Comparison of ENCODE assay signal across 18 cellular contexts in the genomic region with DNA sequence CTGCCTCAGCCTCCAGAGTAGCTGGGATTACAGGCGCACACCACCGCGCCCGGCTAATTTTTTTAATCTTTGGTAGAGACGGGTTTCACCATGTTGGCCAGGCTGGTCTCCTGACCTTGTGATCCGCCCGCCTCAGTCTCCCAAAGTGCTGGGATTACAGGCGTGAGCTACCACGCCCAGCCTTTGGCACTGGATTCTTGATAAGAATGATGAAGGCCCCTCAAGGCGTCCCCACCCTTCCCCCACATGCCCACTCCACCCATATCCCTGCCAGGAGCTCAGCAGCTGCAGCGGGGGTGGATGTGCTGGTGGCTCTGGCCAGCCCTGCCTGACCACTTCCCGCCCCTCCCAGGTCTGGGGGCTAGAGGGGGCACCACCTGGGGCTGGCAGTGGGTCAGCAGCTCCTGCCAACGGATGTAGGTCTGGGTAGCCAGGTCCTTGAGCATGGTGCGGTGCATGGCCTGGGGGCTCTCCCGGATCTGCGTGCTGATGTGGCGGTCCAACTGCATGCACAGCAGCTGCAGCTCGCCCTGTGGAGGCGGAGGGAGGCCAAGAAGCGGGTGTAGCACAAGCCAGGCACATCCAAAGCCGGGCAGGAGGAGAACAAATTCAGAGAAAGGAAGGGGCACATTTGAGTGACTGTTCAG. TPM values are rescaled to one million over a fixed set of nuclear protein-coding genes. Genes with fewer than 3 reads are reported as not detected.
DNase-seq lines count a peak whose midpoint lies in the region; FAIRE-seq and TF ChIP-seq lines count a peak whose summit lies in the region.
"Had no signal": no experiment of that assay in that cellular context is flagged by ENCODE, and none has a peak within 500 bp of the region (broad histone marks: within the 10 kb centered on the region; RNA-seq: fewer than 3 reads in every experiment).

No MANE protein-coding gene starts in this region.

- H3K56ac ChIP-seq in H1 (replicated peaks; ENCODE audit: insufficient read length, low read depth, low read length) = no peak overlapping the region

- H3K36me3 ChIP-seq in BLaER1 = no peaks in the 10 kb centered on the region
- H3K36me3 ChIP-seq in H1 (ENCODE audit: control insufficient read depth in 2 of 4, insufficient read depth in 4 of 4, low read length in 3 of 4) = no peaks in the 10 kb centered on the region
- no peaks in the 10 kb centered on the region for H3K36me3 ChIP-seq in neuronal stem cell (replicated peaks in 1 of 2; ENCODE audit: control insufficient read depth in 2 of 2, insufficient read depth in 2 of 2, low read length in 2 of 2)

- H3K4me1 ChIP-seq in BLaER1 (peaks cover 96% of the 10 kb centered on the region), H1 (replicated peaks in 1 of 4; ENCODE audit: control insufficient read depth in 3 of 4, insufficient read depth in 4 of 4, low read length in 3 of 4) (peaks cover 11 to 45% (median 36%) of the 10 kb centered on the region in 4 experiments), neuronal stem cell (ENCODE audit: control insufficient read depth in 2 of 2, insufficient read depth in 1 of 2, low read depth in 1 of 2, low read length in 2 of 2) (peaks cover 50 to 55% of the 10 kb centered on the region in 2 donors)
- H3K4me1 ChIP-seq: A549 had no signal

- no peak overlapping the region for H4K5ac ChIP-seq in H1 (ENCODE audit: insufficient read length, low read depth, low read length)

- H2BK120ac ChIP-seq in H1 (replicated peaks; ENCODE audit: low read depth, low read length) = no peak overlapping the region
- peak overlapping the region; percentile 32 for H2BK120ac ChIP-seq in neuronal stem cell (ENCODE audit: low read depth, low read length)

- peak overlapping the region; percentile 49 for H3K4ac ChIP-seq in H1 (replicated peaks; ENCODE audit: insufficient read length, low read depth, low read length)
- H3K4ac ChIP-seq in neuronal stem cell (ENCODE audit: low read length) = no peak overlapping the region

- H3K23me2 ChIP-seq in H1 (ENCODE audit: low read depth, low read length) = peaks cover 2% of the 10 kb centered on the region; the same call in 1 of the 2 replicates

- no peak overlapping the region for H3K27ac Mint-ChIP-seq in activated CD4-positive, alpha-beta memory T cell treated with anti-CD3 and anti-CD28 coated beads, Interleukin-2, amount 10 ng/mL, durations not matched to agents 7 days and 5 days
- H3K27ac Mint-ChIP-seq: CD4-positive, CD25-positive, alpha-beta regulatory T cell had no signal

- no peak overlapping the region for H3K23ac ChIP-seq in H1 (ENCODE audit: insufficient read length)
- H3K23ac ChIP-seq in neuronal stem cell (ENCODE audit: low read depth, low read length, poor library complexity) = peak overlapping the region; percentile 74

- H3K18ac ChIP-seq in H1 (ENCODE audit: extremely low read depth, low read length) (no peak overlapping the region), neuronal stem cell (ENCODE audit: low read length) (peak overlapping the region; percentile 87)

- H3K79me1 ChIP-seq in H1 (ENCODE audit: low read depth, low read length) (no peaks in the 10 kb centered on the region), neuronal stem cell (ENCODE audit: low read depth, low read length) (no peaks in the 10 kb centered on the region)

- no peak for TF ChIP-seq RAD21 in H1 (IDR thresholded peaks at IDR 0.05 in 1 of 2, conservative IDR thresholded peaks at IDR 0.05 in 1 of 2; ENCODE audit: low read depth in 2 of 2, low read length in 2 of 2)

- no peak for TF ChIP-seq EP300 in H1 (IDR thresholded peaks at IDR 0.05; ENCODE audit: borderline replicate concordance in 1 of 2, low read depth in 2 of 2, low read length in 2 of 2)

- H3K79me2 ChIP-seq in H1 (ENCODE audit: control insufficient read depth in 1 of 2, insufficient read depth in 2 of 2, low read length in 2 of 2) = no peaks in the 10 kb centered on the region

- DNase-seq in HUDEP-2 (lab: John Stamatoyannopoulos, UW; ENCODE audit: unreplicated experiment in 76 of 76) (peak in 68 of 76 experiments; percentile 3 to 82 (median 60)), H1 (ENCODE audit: low read depth in 1 of 2, low spot score in 2 of 2) (no peak), neuronal stem cell (ENCODE audit: low spot score) (no peak), RCC 7860 (ENCODE audit: low spot score) (no peak), dorsolateral prefrontal cortex (no peak)
- no peak for DNase-seq in activated CD4-positive, alpha-beta memory T cell treated with anti-CD3 and anti-CD28 coated beads, Interleukin-2, amount 10 ng/mL, durations not matched to agents 7 days and 5 days
- no peak for DNase-seq in activated naive CD4-positive, alpha-beta T cell treated with anti-CD3 and anti-CD28 coated beads, Interleukin-2, amount 50 U/mL, for 16 hours
- DNase-seq: CD4-positive, CD25-positive, alpha-beta regulatory T cell; HCEC 1CT; NCI-H1048; NCI-H1436 treated with DMSO at 0.1 percent for 48 hours; NCI-H2081; NCI-H510A treated with DMSO at 0.1 percent for 48 hours; RPMI8226; SW 1271 had no signal

- H2BK20ac ChIP-seq in H1 (ENCODE audit: low read length) = peak overlapping the region; percentile 80; the same call in 1 of the 2 replicates

- POLR2A ChIA-PET in H1 (lab: Charles Lee; ENCODE audit: partially characterized antibody) = interaction anchor here (1.2 to 2.8 kb wide), 3 partner anchors 9 to 73 kb away, joined by 3 to 9 read pairs (median 5); no protein-coding TSS in a partner anchor
- POLR2A ChIA-PET in activated CD4-positive, alpha-beta memory T cell treated with anti-CD3 and anti-CD28 coated beads, Interleukin-2, amount 10 ng/mL, durations not matched to agents 7 days and 5 days (lab: Charles Lee) = interaction anchor here (0.7 to 1.6 kb wide), 2 partner anchors 14 to 36 kb away, joined by 3 read pairs; no protein-coding TSS in a partner anchor

- H3K14ac ChIP-seq in H1 (ENCODE audit: insufficient read length) (no peak overlapping the region), neuronal stem cell (ENCODE audit: low read length) (peak overlapping the region; percentile 91)

- H3K27ac ChIP-seq in BLaER1 = peak overlapping the region; percentile 75
- no peak overlapping the region for H3K27ac ChIP-seq in H1 (ENCODE audit: low read depth, low read length)
- H3K27ac ChIP-seq in neuronal stem cell (replicated peaks; ENCODE audit: low read length) = no peak overlapping the region
- H3K27ac ChIP-seq in dorsolateral prefrontal cortex = peak overlapping the region in 8 of 59 donors; percentile 3 to 90 (median 40)
- H3K27ac ChIP-seq: A549, KMS-11 had no signal

- peaks cover 8% of the 10 kb centered on the region for H3K4me1 Mint-ChIP-seq in activated CD4-positive, alpha-beta memory T cell treated with anti-CD3 and anti-CD28 coated beads, Interleukin-2, amount 10 ng/mL, durations not matched to agents 7 days and 5 days

- H2AK5ac ChIP-seq in H1 (ENCODE audit: low read depth, low read length) = peak overlapping the region; percentile 16
- H2AK5ac ChIP-seq in neuronal stem cell (ENCODE audit: low read depth, low read length) = peak overlapping the region; percentile 82

- no peak overlapping the region for H2AFZ ChIP-seq in H1 (ENCODE audit: low read length)
- no peak overlapping the region for H2AFZ ChIP-seq in neuronal stem cell (ENCODE audit: low read length)

- H4K8ac ChIP-seq in H1 (ENCODE audit: extremely low read depth, insufficient read depth, low read length) = peak overlapping the region; percentile 64; the same call in 1 of the 2 replicates
- H4K8ac ChIP-seq in neuronal stem cell (ENCODE audit: low read depth, low read length) = no peak overlapping the region

- H3K4me3 ChIP-seq in BLaER1 (peak overlapping the region; percentile 39; the same call in 1 of the 2 replicates), H1 (ENCODE audit: extremely low read depth in 1 of 4, insufficient read depth in 2 of 4, low read depth in 3 of 4, low read length in 4 of 4) (no peak overlapping the region), neuronal stem cell (ENCODE audit: low read length in 2 of 2) (peak overlapping the region in 1 of 2 donors; percentile 36), dorsolateral prefrontal cortex (no peak overlapping the region)
- H3K4me3 ChIP-seq: A549 had no signal

- H2BK15ac ChIP-seq in H1 (ENCODE audit: low read length) (peak overlapping the region; percentile 92), neuronal stem cell (ENCODE audit: low read length) (peak overlapping the region; percentile 99)

- intact Hi-C loops in dorsolateral prefrontal cortex (cut with DNase I) = loop anchor here in 1 of 2 donors (10.0 kb wide), 1 partner anchor 47 kb away; no protein-coding TSS in a partner anchor

- H2BK5ac ChIP-seq in H1 (ENCODE audit: low read depth, low read length) (peak overlapping the region; percentile 69; the same call in 1 of the 2 replicates), neuronal stem cell (ENCODE audit: low read length) (peak overlapping the region; percentile 55)

- 87% methylated on average over 21 of the region's 21 CpGs; no CpG with 5 or more reads in 1 of the 2 experiments for WGBS in H1 (ENCODE audit: extremely low coverage in 1 of 2, insufficient coverage in 1 of 2, insufficient read length in 1 of 2, insufficient replicate concordance in 2 of 2, low coverage in 1 of 2, low lambda C conversion rate in 2 of 2, missing lambda C conversion rate in 1 of 2), 2 experiments
- no CpG with 5 or more reads among the region's 21 CpGs for WGBS in neuronal stem cell (ENCODE audit: extremely low coverage in 2 of 2, insufficient read length in 2 of 2, insufficient replicate concordance in 1 of 2), 2 donors

- H4K20me1 ChIP-seq in BLaER1 (no peaks in the 10 kb centered on the region), H1 (replicated peaks in 1 of 2; ENCODE audit: control insufficient read depth in 1 of 2, insufficient read depth in 2 of 2, low read length in 2 of 2) (no peaks in the 10 kb centered on the region)

- no peak overlapping the region for H3K4me3 Mint-ChIP-seq in activated CD4-positive, alpha-beta memory T cell treated with anti-CD3 and anti-CD28 coated beads, Interleukin-2, amount 10 ng/mL, durations not matched to agents 7 days and 5 days
- H3K4me3 Mint-ChIP-seq: CD4-positive, CD25-positive, alpha-beta regulatory T cell had no signal

- TF ChIP-seq POLR2A in H1 (IDR thresholded peaks at IDR 0.05; ENCODE audit: control extremely low read depth in 1 of 2, low read depth in 2 of 2, low read length in 2 of 2) = no peak

- H3K9me3 ChIP-seq in BLaER1 = no peaks in the 10 kb centered on the region
- no peaks in the 10 kb centered on the region for H3K9me3 ChIP-seq in H1 (ENCODE audit: insufficient read depth in 2 of 2, low read depth in 1 of 2, low read length in 1 of 2)
- no peaks in the 10 kb centered on the region for H3K9me3 ChIP-seq in neuronal stem cell (replicated peaks in 1 of 2; ENCODE audit: control insufficient read depth in 2 of 2, insufficient read depth in 1 of 2, low read depth in 1 of 2, low read length in 2 of 2)
- H3K9me3 ChIP-seq: A549 had no signal

- peak overlapping the region; percentile 90; the same call in 1 of the 2 replicates for H2BK12ac ChIP-seq in H1 (ENCODE audit: low read depth, low read length)
- H2BK12ac ChIP-seq in neuronal stem cell (ENCODE audit: low read length) = peak overlapping the region; percentile 59

- H3K4me2 ChIP-seq in BLaER1 (peak overlapping the region; percentile 92), H1 (ENCODE audit: insufficient read depth in 1 of 2, low read depth in 2 of 2, low read length in 2 of 2) (no peak overlapping the region), neuronal stem cell (ENCODE audit: insufficient read depth, low read length, poor library complexity, severe bottlenecking) (no peak overlapping the region)
- H3K4me2 ChIP-seq: A549, KMS-11 had no signal

- H3K27me3 Mint-ChIP-seq in activated CD4-positive, alpha-beta memory T cell treated with anti-CD3 and anti-CD28 coated beads, Interleukin-2, amount 10 ng/mL, durations not matched to agents 7 days and 5 days = peaks cover 4% of the 10 kb centered on the region

- TF ChIP-seq CTCF in H1 (IDR thresholded peaks at IDR 0.05; ENCODE audit: control extremely low read depth in 1 of 3, insufficient read depth in 1 of 3, low read depth in 1 of 3, low read length in 3 of 3) (no peak), dorsolateral prefrontal cortex (IDR thresholded peaks at IDR 0.05 in 54 of 56, conservative IDR thresholded peaks at IDR 0.05 in 2 of 56; ENCODE audit: low read depth in 1 of 56, partially characterized antibody in 56 of 56) (no peak)

- H3K36me3 Mint-ChIP-seq in activated CD4-positive, alpha-beta memory T cell treated with anti-CD3 and anti-CD28 coated beads, Interleukin-2, amount 10 ng/mL, durations not matched to agents 7 days and 5 days (ENCODE audit: low read depth) = no peaks in the 10 kb centered on the region
- H3K36me3 Mint-ChIP-seq: CD4-positive, CD25-positive, alpha-beta regulatory T cell had no signal

- CTCF ChIA-PET in H1 (lab: Charles Lee; ENCODE audit: partially characterized antibody) = interaction anchor here (1.0 to 8.1 kb wide), 6 partner anchors 10 to 83 kb away, joined by 3 to 48 read pairs (median 8); partner anchors contain the start of gene ANKRD39
- CTCF ChIA-PET in activated CD4-positive, alpha-beta memory T cell treated with anti-CD3 and anti-CD28 coated beads, Interleukin-2, amount 10 ng/mL, durations not matched to agents 7 days and 5 days (lab: Charles Lee) = interaction anchor here (0.7 kb wide), 1 partner anchor 38 kb away, joined by 5 read pairs; no protein-coding TSS in a partner anchor

- FAIRE-seq in H1 (lab: Jason Lieb, UNC) (no peak), RCC 7860 (lab: Jason Lieb, UNC) (no peak)
- FAIRE-seq: A549 had no signal

- H3K9ac ChIP-seq in BLaER1 (peak overlapping the region; percentile 64), H1 (replicated peaks in 1 of 4; ENCODE audit: extremely low read depth in 1 of 4, low read depth in 3 of 4, low read length in 3 of 4) (no peak overlapping the region), neuronal stem cell (ENCODE audit: low read depth, low read length, poor library complexity) (peak overlapping the region; percentile 46)
- H3K9ac ChIP-seq: KMS-11 had no signal

- H3K9me3 Mint-ChIP-seq in activated CD4-positive, alpha-beta memory T cell treated with anti-CD3 and anti-CD28 coated beads, Interleukin-2, amount 10 ng/mL, durations not matched to agents 7 days and 5 days = no peaks in the 10 kb centered on the region
- H3K9me3 Mint-ChIP-seq: CD4-positive, CD25-positive, alpha-beta regulatory T cell had no signal

- H4K91ac ChIP-seq in H1 (replicated peaks; ENCODE audit: insufficient read length, low read length) = no peak overlapping the region
- peak overlapping the region; percentile 86 for H4K91ac ChIP-seq in neuronal stem cell (ENCODE audit: low read depth, low read length, poor library complexity)

- H3K27me3 ChIP-seq in BLaER1 (no peaks in the 10 kb centered on the region), H1 (replicated peaks in 1 of 4; ENCODE audit: control insufficient read depth in 3 of 4, extremely low read depth in 1 of 4, insufficient read depth in 3 of 4, low read length in 3 of 4) (no peaks in the 10 kb centered on the region; a peak in 1 of 7 replicates), neuronal stem cell (ENCODE audit: control insufficient read depth in 3 of 3, insufficient read depth in 3 of 3, low read depth in 1 of 3, low read length in 3 of 3) (no peaks in the 10 kb centered on the region), dorsolateral prefrontal cortex (no peaks in the 10 kb centered on the region)

RNA-seq across cellular contexts. Expression of gene SEMA4C, which starts 7.8 kb away (rescaled TPM):
- 67.3 and 74.3 TPM in 2 replicates for total RNA-seq in H1 (2021; fragmentation: NEBNext Ultra II Directional; extraction: Animal tissue kit (Norgen Biotek cat#: 25700))
- 47.5 and 71.4 TPM in 2 replicates for polyA plus RNA-seq in H1 (2011; rRNA removed)
- 58.9 TPM for polyA plus RNA-seq in H1 (2011; cell fraction: cytosol; rRNA removed)
- 141 TPM for polyA plus RNA-seq in H1 (2011; cell fraction: nucleus; rRNA removed)
- 45.7 to 74.3 TPM (median 68.2 TPM) in 4 replicates for polyA plus RNA-seq in H1 (2012, experiment 1 of 2)
- 49.5 TPM for polyA plus RNA-seq in H1 (2012, experiment 2 of 2)
- 61.0 TPM for polyA plus RNA-seq in H1 (2013, experiment 1 of 2)
- 59.0 TPM for polyA plus RNA-seq in H1 (2013, experiment 2 of 2)
- 86.3 and 87.9 TPM in 2 replicates for polyA minus RNA-seq in H1 (2011; rRNA and poly(A)+ RNA removed)
- 47.3 TPM for polyA minus RNA-seq in H1 (2011; cell fraction: cytosol; rRNA and poly(A)+ RNA removed)
- polyA minus RNA-seq in H1 (2011; cell fraction: nucleus; rRNA and poly(A)+ RNA removed) = 43.7 TPM
- 40.1 TPM for polyA plus RNA-seq in neuronal stem cell (2013, experiment 1 of 2)
- polyA plus RNA-seq in neuronal stem cell (2013, experiment 2 of 2) = 39.2 TPM
- 10 to 100 TPM; 22.2 to 22.5 TPM for total RNA-seq in activated CD4-positive, alpha-beta memory T cell treated with anti-CD3 and anti-CD28 coated beads, Interleukin-2, amount 10 ng/mL, durations not matched to agents 7 days and 5 days
- total RNA-seq in dorsolateral prefrontal cortex = 100 to 1,000 TPM in 4 of 120 experiments, 10 to 100 TPM in 116; 38.3 to 139 (median 61.8) TPM

RNA-seq across cellular contexts. Expression of gene ANKRD39, which starts 19.8 kb away (rescaled TPM):
- total RNA-seq in H1 (2021; fragmentation: NEBNext Ultra II Directional; extraction: Animal tissue kit (Norgen Biotek cat#: 25700)) = 18.5 and 19.7 TPM in 2 replicates
- 21.3 and 22.9 TPM in 2 replicates for polyA plus RNA-seq in H1 (2011; rRNA removed)
- polyA plus RNA-seq in H1 (2011; cell fraction: cytosol; rRNA removed) = 18.1 TPM
- 36.1 TPM for polyA plus RNA-seq in H1 (2011; cell fraction: nucleus; rRNA removed)
- 15.8 to 18.8 TPM (median 16.9 TPM) in 4 replicates for polyA plus RNA-seq in H1 (2012, experiment 1 of 2)
- 21.7 TPM for polyA plus RNA-seq in H1 (2012, experiment 2 of 2)
- 18.2 TPM for polyA plus RNA-seq in H1 (2013, experiment 1 of 2)
- 18.1 TPM for polyA plus RNA-seq in H1 (2013, experiment 2 of 2)
- 6.8 and 7.2 TPM in 2 replicates for polyA minus RNA-seq in H1 (2011; rRNA and poly(A)+ RNA removed)
- 5.2 TPM for polyA minus RNA-seq in H1 (2011; cell fraction: cytosol; rRNA and poly(A)+ RNA removed)
- 10.3 TPM for polyA minus RNA-seq in H1 (2011; cell fraction: nucleus; rRNA and poly(A)+ RNA removed)
- polyA plus RNA-seq in neuronal stem cell (2013, experiment 1 of 2) = 10.5 TPM
- 9.7 TPM for polyA plus RNA-seq in neuronal stem cell (2013, experiment 2 of 2)
- total RNA-seq in activated CD4-positive, alpha-beta memory T cell treated with anti-CD3 and anti-CD28 coated beads, Interleukin-2, amount 10 ng/mL, durations not matched to agents 7 days and 5 days = 10 to 100 TPM; 44.1 to 47.7 TPM
- 10 to 100 TPM; 19.4 to 36.6 (median 29.4) TPM for total RNA-seq in dorsolateral prefrontal cortex

RNA-seq across cellular contexts. Expression of gene ANKRD23, which starts 33.8 kb away (rescaled TPM):
- total RNA-seq in H1 (2021; fragmentation: NEBNext Ultra II Directional; extraction: Animal tissue kit (Norgen Biotek cat#: 25700)) = 2.9 and 3.5 TPM in 2 replicates
- polyA plus RNA-seq in H1 (2011; rRNA removed) = 3.4 and 4.8 TPM in 2 replicates
- 3.9 TPM for polyA plus RNA-seq in H1 (2011; cell fraction: cytosol; rRNA removed)
- 29.4 TPM for polyA plus RNA-seq in H1 (2011; cell fraction: nucleus; rRNA removed)
- polyA plus RNA-seq in H1 (2012, experiment 1 of 2) = 2.3 to 5.8 TPM (median 3.8 TPM) in 4 replicates
- 2.0 TPM for polyA plus RNA-seq in H1 (2012, experiment 2 of 2)
- 2.5 TPM for polyA plus RNA-seq in H1 (2013, experiment 1 of 2)
- 2.4 TPM for polyA plus RNA-seq in H1 (2013, experiment 2 of 2)
- polyA minus RNA-seq in H1 (2011; rRNA and poly(A)+ RNA removed) = 2.6 and 3.1 TPM in 2 replicates
- polyA minus RNA-seq in H1 (2011; cell fraction: cytosol; rRNA and poly(A)+ RNA removed) = 2.9 TPM
- polyA minus RNA-seq in H1 (2011; cell fraction: nucleus; rRNA and poly(A)+ RNA removed) = 3.9 TPM
- polyA plus RNA-seq in neuronal stem cell (2013, experiment 1 of 2) = 2.3 TPM
- polyA plus RNA-seq in neuronal stem cell (2013, experiment 2 of 2) = 1.9 TPM
- total RNA-seq in activated CD4-positive, alpha-beta memory T cell treated with anti-CD3 and anti-CD28 coated beads, Interleukin-2, amount 10 ng/mL, durations not matched to agents 7 days and 5 days = 10 to 100 TPM; 15.5 to 16.9 TPM
- 10 to 100 TPM in 63 of 120 experiments, 1 to 10 TPM in 57; 3.5 to 20.1 (median 10.2) TPM for total RNA-seq in dorsolateral prefrontal cortex

Comparison
In these comparisons a context has a peak if more than half of its experiments do, and no peak if none do; other contexts are left out.
1. H3K9ac ChIP-seq: peak in BLaER1 (single experiment) and neuronal stem cell (single experiment); none in H1 (0 of 4).
2. DNase-seq: peak in HUDEP-2 (68 of 76); none in H1 (0 of 2), neuronal stem cell (single experiment), RCC 7860 (single experiment), activated CD4-positive, alpha-beta memory T cell treated with anti-CD3 and anti-CD28 coated beads, Interleukin-2, amount 10 ng/mL, durations not matched to agents 7 days and 5 days (single experiment), activated naive CD4-positive, alpha-beta T cell treated with anti-CD3 and anti-CD28 coated beads, Interleukin-2, amount 50 U/mL, for 16 hours (single experiment) and dorsolateral prefrontal cortex (0 of 10).